In genomic region chr16:50841081-50841886, GRCh38 we compare ENCODE assay signal across 8 cellular contexts.
DNase-seq lines count a peak whose midpoint lies in the region; ATAC-seq and TF ChIP-seq lines count a peak whose summit lies in the region.

No MANE protein-coding gene starts in this region.

- H3K79me2 ChIP-seq in SK-N-SH (ENCODE audit: insufficient read depth): no peaks in the 10 kb centered on the region

- H3K27ac ChIP-seq in left ventricle myocardium inferior (replicated peaks) (no peak overlapping the region), SK-N-SH (ENCODE audit: low read depth in 2 of 2, low read length in 1 of 2) (no peak overlapping the region)

- H3K27me3 ChIP-seq in left ventricle myocardium inferior (ENCODE audit: low read depth): peaks cover 69% of the 10 kb centered on the region
- no peaks in the 10 kb centered on the region for H3K27me3 ChIP-seq in SK-N-SH (ENCODE audit: insufficient read depth)

- TF ChIP-seq EP300 in SK-N-SH (IDR thresholded peaks at IDR 0.05; ENCODE audit: borderline replicate concordance in 1 of 2, low read depth in 1 of 2, low read length in 1 of 2): no peak

- no peaks in the 10 kb centered on the region for H3K9me3 ChIP-seq in left ventricle myocardium inferior (replicated peaks)
- H3K9me3 ChIP-seq in SK-N-SH: no peaks in the 10 kb centered on the region

- H3K4me1 ChIP-seq in left ventricle myocardium inferior: peaks cover 8% of the 10 kb centered on the region
- no peaks in the 10 kb centered on the region for H3K4me1 ChIP-seq in SK-N-SH (ENCODE audit: control insufficient read depth in 1 of 2, insufficient read depth in 2 of 2, low read depth in 1 of 2, low read length in 1 of 2)

- no peak overlapping the region for H3K9ac ChIP-seq in SK-N-SH

- H4K20me1 ChIP-seq in SK-N-SH (ENCODE audit: insufficient read depth): no peaks in the 10 kb centered on the region

- CTCF ChIA-PET in SK-N-SH (lab: Yijun Ruan, JAX): interaction anchor here (1.2 kb wide), 1 partner anchor 35 kb away, joined by 4 read pairs; no protein-coding TSS in a partner anchor

- H3K36me3 ChIP-seq in left ventricle myocardium inferior (no peaks in the 10 kb centered on the region), SK-N-SH (replicated peaks in 1 of 2; ENCODE audit: control insufficient read depth in 1 of 2, insufficient read depth in 2 of 2, low read length in 1 of 2) (no peaks in the 10 kb centered on the region)

- H3K9me2 ChIP-seq in SK-N-SH: no peaks in the 10 kb centered on the region

- intact Hi-C loops in left ventricle myocardium inferior (cut with micrococcal nuclease): no loop called here

- no peak overlapping the region for H2AFZ ChIP-seq in SK-N-SH (ENCODE audit: low read depth)

- no peaks in the 10 kb centered on the region for H3F3A ChIP-seq in SK-N-SH (replicated peaks; ENCODE audit: insufficient read depth)

- peak; percentile 2 for DNase-seq in activated CD8-positive, alpha-beta memory T cell treated with anti-CD3 and anti-CD28 coated beads, Interleukin-2, amount 50 U/mL, for 24 hours (ENCODE audit: extremely low read depth)
- DNase-seq in left ventricle myocardium inferior (no peak), SK-N-SH (no peak), NCI-H2227 (lab: John Stamatoyannopoulos, UW; ENCODE audit: unreplicated experiment) (no peak), NAMALWA (ENCODE audit: low spot score) (no peak)
- peak; percentile 44 to 67 for DNase-seq in stimulated activated CD4-positive, alpha-beta T cell treated with anti-CD3 and anti-CD28 coated beads, Interleukin-2, amount 100 ng/mL, for 24 hours

- 50% methylated on average over 36 of the region's 44 CpGs for WGBS in SK-N-SH (ENCODE audit: low lambda C conversion rate)

- POLR2A ChIA-PET in SK-N-SH (lab: Yijun Ruan, JAX): no interaction called here

- H3K4me2 ChIP-seq in SK-N-SH: no peak overlapping the region

- TF ChIP-seq CTCF in left ventricle myocardium inferior (IDR thresholded peaks at IDR 0.05; ENCODE audit: borderline replicate concordance) (no peak), SK-N-SH (IDR thresholded peaks at IDR 0.05) (no peak)

- peak overlapping the region; percentile 55 for H3K4me3 ChIP-seq in left ventricle myocardium inferior
- no peak overlapping the region for H3K4me3 ChIP-seq in SK-N-SH (ENCODE audit: low read depth in 2 of 2, low read length in 1 of 2)

- no peak for TF ChIP-seq RAD21 in SK-N-SH (IDR thresholded peaks at IDR 0.05; ENCODE audit: low read length)

- ATAC-seq in HG02798 (IDR thresholded peaks at IDR 0.05; ENCODE audit: poor library complexity, unreplicated experiment): peak; percentile 40
- no peak for ATAC-seq in HG02981 (IDR thresholded peaks at IDR 0.05; ENCODE audit: unreplicated experiment)

TF ChIP-seq in SK-N-SH, 30 proteins besides CTCF, POLR2A, EP300 and RAD21:
- TF ChIP-seq POLR2AphosphoS5 (IDR thresholded peaks at IDR 0.05; ENCODE audit: low read depth, low read length) (no peak), ZBTB33 (IDR thresholded peaks at IDR 0.05; ENCODE audit: borderline replicate concordance, low read depth) (no peak), FOSL2 (IDR thresholded peaks at IDR 0.05; ENCODE audit: borderline replicate concordance, low read depth) (no peak), MEF2A (IDR thresholded peaks at IDR 0.05; ENCODE audit: borderline replicate concordance, low read depth) (no peak), RXRA (IDR thresholded peaks at IDR 0.05; ENCODE audit: borderline replicate concordance, low read depth) (no peak)

Comparison
In these comparisons a context has a peak if more than half of its experiments do, and no peak if none do; other contexts are left out.
1. DNase-seq: peak in activated CD8-positive, alpha-beta memory T cell treated with anti-CD3 and anti-CD28 coated beads, Interleukin-2, amount 50 U/mL, for 24 hours (single experiment) and stimulated activated CD4-positive, alpha-beta T cell treated with anti-CD3 and anti-CD28 coated beads, Interleukin-2, amount 100 ng/mL, for 24 hours (2 of 2); none in left ventricle myocardium inferior (single experiment), SK-N-SH (single experiment), NCI-H2227 (single experiment) and NAMALWA (single experiment).